26 cellular contexts compared by ENCODE assay signal in the genomic region with DNA sequence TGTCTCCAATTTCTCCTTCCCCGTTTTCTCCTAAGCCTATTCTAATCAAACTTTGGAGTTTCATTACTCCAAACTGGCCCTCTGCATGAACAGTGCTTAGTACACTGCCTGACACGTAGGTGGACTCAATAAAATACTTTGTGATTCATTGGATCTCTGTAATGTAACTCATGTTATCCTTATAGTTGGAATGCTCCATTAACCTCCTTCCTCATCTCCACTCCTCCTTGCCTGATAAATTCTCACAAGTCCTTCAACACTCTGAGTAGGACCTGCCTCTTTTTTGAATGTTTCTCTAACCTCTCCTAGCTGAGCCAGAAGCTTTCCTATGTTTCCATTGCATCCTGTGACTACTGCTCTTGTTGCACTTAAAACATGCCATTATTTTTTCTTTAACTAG.
"Had no signal": no experiment of that assay in that cellular context is flagged by ENCODE, and none has a peak within 500 bp of the region (broad histone marks: within the 10 kb centered on the region; RNA-seq: fewer than 3 reads in every experiment).

No MANE protein-coding gene starts in this region.

- H3K36me3 ChIP-seq: brain microvascular endothelial cell, ovary, WERI-Rb-1 had no signal

- H3K4me3 ChIP-seq: gastroesophageal sphincter, hepatocyte, left lung, lower lobe of right lung, ovary, sigmoid colon, tibial nerve had no signal

- H3K27me3 ChIP-seq: brain microvascular endothelial cell, gastroesophageal sphincter, hepatocyte, left lung, ovary, sigmoid colon, tibial nerve had no signal

- H3K27ac Mint-ChIP-seq: activated naive CD4-positive, alpha-beta T cell treated with anti-CD3 and anti-CD28 coated beads, Interleukin-2, amount 10 ng/mL, durations not matched to agents 7 days and 5 days; activated naive CD8-positive, alpha-beta T cell treated with anti-CD3 and anti-CD28 coated beads, Interleukin-2, amount 10 ng/mL, durations not matched to agents 7 days and 5 days; progenitor cell of endocrine pancreas; T-helper 1 cell treated with Interleukin-12 subunit alpha and Interleukin-12 subunit beta and Interleukin-4 antibody, amounts not matched to agents 30 μg/mL and 1 μg/mL, for 36 hours had no signal

- H3K4me3 Mint-ChIP-seq: activated naive CD4-positive, alpha-beta T cell treated with anti-CD3 and anti-CD28 coated beads, Interleukin-2, amount 10 ng/mL, durations not matched to agents 7 days and 5 days; activated naive CD8-positive, alpha-beta T cell treated with anti-CD3 and anti-CD28 coated beads, Interleukin-2, amount 10 ng/mL, durations not matched to agents 7 days and 5 days; naive B cell; T-helper 1 cell treated with Interleukin-12 subunit alpha and Interleukin-12 subunit beta and Interleukin-4 antibody, amounts not matched to agents 30 μg/mL and 1 μg/mL, for 36 hours had no signal

- H3K79me2 ChIP-seq: hepatocyte had no signal

- H3K4me2 ChIP-seq: hepatocyte had no signal

- H3K27ac ChIP-seq: brain microvascular endothelial cell, gastroesophageal sphincter, hepatocyte, left lung, lower lobe of right lung, ovary, sigmoid colon, WERI-Rb-1 had no signal

- H3K4me1 ChIP-seq: gastroesophageal sphincter, left lung, lower lobe of right lung, sigmoid colon, tibial nerve had no signal

- DNase-seq: activated CD4-positive, alpha-beta T cell treated with anti-CD3 and anti-CD28 coated beads for 48 hours; activated CD4-positive, alpha-beta T cell treated with anti-CD3 and anti-CD28 coated beads, Interleukin-2, amount 50 U/mL, for 48 hours; activated CD8-positive, alpha-beta memory T cell treated with anti-CD3 and anti-CD28 coated beads for 24 hours; activated gamma-delta T cell; activated naive CD4-positive, alpha-beta T cell treated with anti-CD3 and anti-CD28 coated beads, Interleukin-2, amount 10 ng/mL, durations not matched to agents 7 days and 5 days; activated naive CD8-positive, alpha-beta T cell treated with anti-CD3 and anti-CD28 coated beads, Interleukin-2, amount 10 ng/mL, durations not matched to agents 7 days and 5 days; amniotic stem cell; brain microvascular endothelial cell; cortex of kidney; kidney; left lung; lower lobe of right lung; naive B cell; ovary; retina; sigmoid colon; stimulated activated naive CD4-positive, alpha-beta T cell treated with Interleukin-2 at 50 U/mL for 16 hours; SW 1271; T1000; WERI-Rb-1 had no signal

- H2AFZ ChIP-seq: hepatocyte had no signal

- H3K4me1 Mint-ChIP-seq: activated naive CD4-positive, alpha-beta T cell treated with anti-CD3 and anti-CD28 coated beads, Interleukin-2, amount 10 ng/mL, durations not matched to agents 7 days and 5 days; activated naive CD8-positive, alpha-beta T cell treated with anti-CD3 and anti-CD28 coated beads, Interleukin-2, amount 10 ng/mL, durations not matched to agents 7 days and 5 days; naive B cell had no signal

- H3K27me3 Mint-ChIP-seq: activated naive CD4-positive, alpha-beta T cell treated with anti-CD3 and anti-CD28 coated beads, Interleukin-2, amount 10 ng/mL, durations not matched to agents 7 days and 5 days; activated naive CD8-positive, alpha-beta T cell treated with anti-CD3 and anti-CD28 coated beads, Interleukin-2, amount 10 ng/mL, durations not matched to agents 7 days and 5 days; naive B cell; progenitor cell of endocrine pancreas had no signal

- ATAC-seq: activated CD4-positive, CD25-positive, alpha-beta regulatory T cell treated with anti-CD3 and anti-CD28 coated beads, Interleukin-2, amount 50 U/mL, for 24 hours; gastroesophageal sphincter; left lung; lower lobe of right lung had no signal
